ENCODE assay signal across 28 cellular contexts in the genomic region with DNA sequence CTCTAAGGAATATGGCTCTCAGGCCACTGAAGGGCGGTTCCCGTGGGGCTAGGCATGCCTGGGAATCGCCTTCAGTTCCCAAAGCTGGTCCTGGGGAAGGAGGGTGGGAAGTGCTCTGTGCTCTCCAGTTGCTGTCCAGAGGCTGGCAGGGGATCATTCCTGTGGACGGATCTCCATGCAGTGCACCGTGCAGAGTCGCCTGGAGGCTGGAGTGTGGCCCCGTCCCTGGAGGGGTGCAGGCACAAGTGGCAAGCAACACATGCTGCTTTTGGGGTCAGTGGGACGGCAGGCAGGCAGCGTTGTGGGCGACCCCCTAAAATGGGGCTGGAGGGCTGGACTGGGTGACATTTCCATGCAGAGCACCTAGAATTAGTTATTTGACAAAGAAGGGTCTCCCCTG.
"Had no signal": no experiment of that assay in that cellular context is flagged by ENCODE, and none has a peak within 500 bp of the region (broad histone marks: within the 10 kb centered on the region; RNA-seq: fewer than 3 reads in every experiment).

No MANE protein-coding gene starts in this region.

- H3K36me3 ChIP-seq: cardiac muscle cell, MG63, SJCRH30 had no signal

- DNase-seq: activated CD4-positive, alpha-beta T cell treated with anti-CD3 and anti-CD28 coated beads for 48 hours; activated CD4-positive, alpha-beta T cell treated with anti-CD3 and anti-CD28 coated beads, Interleukin-2, amount 50 U/mL, for 4 hours; activated CD4-positive, CD25-positive, alpha-beta regulatory T cell treated with anti-CD3 and anti-CD28 coated beads, Interleukin-2, amount 50 U/mL, for 72 hours; activated CD8-positive, alpha-beta memory T cell treated with anti-CD3 and anti-CD28 coated beads, Interleukin-2, amount 50 U/mL, for 48 hours; activated CD8-positive, alpha-beta T cell treated with anti-CD3 and anti-CD28 coated beads, Interleukin-2, amount 10 ng/mL, durations not matched to agents 7 days and 5 days; activated naive CD4-positive, alpha-beta T cell treated with anti-CD3 and anti-CD28 coated beads, Interleukin-2, amount 50 U/mL, for 16 hours; activated T-cell treated with anti-CD3 and anti-CD28 coated beads, Interleukin-2, amount 50 U/mL, for 1 hour; amniotic stem cell; MG63; MV-4-11; NCI-H1092 treated with DMSO at 0.1 percent for 48 hours; NCI-H1417 treated with DMSO at 0.1 percent for 48 hours; NCI-H1694; NCI-H2029; NCI-H2107; NCI-H510A treated with DMSO at 0.1 percent for 48 hours; NCI-H69; NK-92 treated with Interleukin-12 subunit alpha and Interleukin-12 subunit beta, amount 100 ng/mL, for 24 hours; OCI-M1; RPMI8226; SJCRH30; SK-N-SH; T-helper 1 cell had no signal

- H3K4me2 ChIP-seq: SK-N-SH had no signal

- FAIRE-seq: astrocyte had no signal

- H3K27me3 ChIP-seq: cardiac muscle cell, MG63, SJCRH30 had no signal

- H3K27ac ChIP-seq: cardiac muscle cell, SJCRH30, VCaP had no signal

- H3K4me3 ChIP-seq: cardiac muscle cell, MG63, SJCRH30 had no signal

- H3K9ac ChIP-seq: SK-N-SH had no signal

- H3K9me3 ChIP-seq: MG63, SJCRH30, SK-N-SH had no signal

- ATAC-seq: activated CD8-positive, alpha-beta T cell treated with anti-CD3 and anti-CD28 coated beads, Interleukin-2, amount 10 ng/mL, durations not matched to agents 7 days and 5 days; Panc1; Right ventricle myocardium inferior had no signal
